ENCODE assay signal across 1 cellular context in the genomic region with DNA sequence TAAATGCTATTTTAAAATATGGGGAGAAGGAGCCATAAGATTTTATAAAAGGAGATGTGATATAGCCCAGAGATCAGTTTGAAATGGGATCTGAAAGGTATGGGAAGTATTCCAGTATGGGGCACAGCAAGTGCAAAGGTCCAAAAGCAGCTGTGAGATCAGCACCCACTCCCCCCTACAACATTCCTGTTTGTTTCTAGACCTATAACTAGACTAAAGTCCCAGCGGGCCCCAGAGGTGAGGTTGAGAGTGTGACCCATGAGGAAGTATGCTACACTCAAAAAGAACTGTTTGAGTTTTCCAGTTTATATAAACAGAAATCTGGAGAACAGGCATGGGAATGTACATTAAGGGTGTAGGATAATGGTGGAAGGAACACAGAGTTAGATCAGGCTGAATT.
TF ChIP-seq lines count a peak whose summit lies in the region.

No MANE protein-coding gene starts in this region.

TF ChIP-seq in HepG2, 621 proteins besides CTCF, POLR2A, EP300 and RAD21 (continued from another document and continues in another):
- TF ChIP-seq SALL1 (CRISPR knock-in tag; IDR thresholded peaks at IDR 0.05) (peak; percentile 30; the same call in 1 of the 2 replicates), ZNF670 (CRISPR knock-in tag; IDR thresholded peaks at IDR 0.05; ENCODE audit: borderline replicate concordance) (no peak), ELF3 (CRISPR knock-in tag; IDR thresholded peaks at IDR 0.05) (peak; percentile 70; the same call in 1 of the 2 replicates), CREM (IDR thresholded peaks at IDR 0.05) (no peak), CREM (CRISPR knock-in tag; IDR thresholded peaks at IDR 0.05) (no peak), ZBTB42 (CRISPR knock-in tag; IDR thresholded peaks at IDR 0.05) (no peak), ZNF615 (CRISPR knock-in tag; IDR thresholded peaks at IDR 0.05; ENCODE audit: borderline replicate concordance) (no peak), RELA (CRISPR knock-in tag; IDR thresholded peaks at IDR 0.05) (no peak), HNF4A (CRISPR knock-in tag; IDR thresholded peaks at IDR 0.05) (peak; percentile 84), SCMH1 (CRISPR knock-in tag; IDR thresholded peaks at IDR 0.05; ENCODE audit: borderline replicate concordance) (no peak), EHMT2 (IDR thresholded peaks at IDR 0.05; ENCODE audit: borderline replicate concordance, low read depth, low read length) (peak; percentile 29; the same call in 1 of the 2 replicates), NR2F1 (CRISPR knock-in tag; IDR thresholded peaks at IDR 0.05) (peak in 1 of 2 experiments; percentile 56; a peak in 1 of 4 replicates), HNF4G (IDR thresholded peaks at IDR 0.05; ENCODE audit: borderline replicate concordance, low read depth, low read length) (peak; percentile 55), HNF4G (CRISPR knock-in tag; IDR thresholded peaks at IDR 0.05; ENCODE audit: borderline replicate concordance, low read depth) (peak; percentile 24; the same call in 1 of the 2 replicates), CREB1 (IDR thresholded peaks at IDR 0.05) (no peak), CREB1 (CRISPR knock-in tag; IDR thresholded peaks at IDR 0.05) (peak; percentile 39; the same call in 1 of the 2 replicates), RXRB (CRISPR knock-in tag; IDR thresholded peaks at IDR 0.05; ENCODE audit: borderline replicate concordance) (peak; percentile 33; the same call in 1 of the 2 replicates), CHD2 (IDR thresholded peaks at IDR 0.05; ENCODE audit: low read depth, low read length) (no peak), ZNF441 (CRISPR knock-in tag; IDR thresholded peaks at IDR 0.05; ENCODE audit: borderline replicate concordance) (no peak), ZNF530 (CRISPR knock-in tag; IDR thresholded peaks at IDR 0.05; ENCODE audit: low read depth) (no peak), SAP130 (CRISPR knock-in tag; IDR thresholded peaks at IDR 0.05; ENCODE audit: low read depth) (peak; percentile 14; the same call in 1 of the 2 replicates), ZNF644 (CRISPR knock-in tag; IDR thresholded peaks at IDR 0.05; ENCODE audit: low read depth) (peak; percentile 86), PRMT3 (CRISPR knock-in tag; IDR thresholded peaks at IDR 0.05; ENCODE audit: borderline replicate concordance, low read depth) (no peak), ZMYM4 (CRISPR knock-in tag; IDR thresholded peaks at IDR 0.05) (peak; percentile 94), FOXK2 (IDR thresholded peaks at IDR 0.05) (no peak), ASH2L (IDR thresholded peaks at IDR 0.05; ENCODE audit: insufficient read length, low read depth, low read length) (peak; percentile 35), ZNF589 (CRISPR knock-in tag; conservative IDR thresholded peaks at IDR 0.05) (no peak), ZBTB20 (CRISPR knock-in tag; IDR thresholded peaks at IDR 0.05; ENCODE audit: borderline replicate concordance, low read depth) (no peak)
- TF ChIP-seq, protein P1, sequence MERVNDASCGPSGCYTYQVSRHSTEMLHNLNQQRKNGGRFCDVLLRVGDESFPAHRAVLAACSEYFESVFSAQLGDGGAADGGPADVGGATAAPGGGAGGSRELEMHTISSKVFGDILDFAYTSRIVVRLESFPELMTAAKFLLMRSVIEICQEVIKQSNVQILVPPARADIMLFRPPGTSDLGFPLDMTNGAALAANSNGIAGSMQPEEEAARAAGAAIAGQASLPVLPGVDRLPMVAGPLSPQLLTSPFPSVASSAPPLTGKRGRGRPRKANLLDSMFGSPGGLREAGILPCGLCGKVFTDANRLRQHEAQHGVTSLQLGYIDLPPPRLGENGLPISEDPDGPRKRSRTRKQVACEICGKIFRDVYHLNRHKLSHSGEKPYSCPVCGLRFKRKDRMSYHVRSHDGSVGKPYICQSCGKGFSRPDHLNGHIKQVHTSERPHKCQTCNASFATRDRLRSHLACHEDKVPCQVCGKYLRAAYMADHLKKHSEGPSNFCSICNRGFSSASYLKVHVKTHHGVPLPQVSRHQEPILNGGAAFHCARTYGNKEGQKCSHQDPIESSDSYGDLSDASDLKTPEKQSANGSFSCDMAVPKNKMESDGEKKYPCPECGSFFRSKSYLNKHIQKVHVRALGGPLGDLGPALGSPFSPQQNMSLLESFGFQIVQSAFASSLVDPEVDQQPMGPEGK (CRISPR knock-in tag; IDR thresholded peaks at IDR 0.05), result peak; percentile 46; the same call in 1 of the 2 replicates
- TF ChIP-seq, protein P2, sequence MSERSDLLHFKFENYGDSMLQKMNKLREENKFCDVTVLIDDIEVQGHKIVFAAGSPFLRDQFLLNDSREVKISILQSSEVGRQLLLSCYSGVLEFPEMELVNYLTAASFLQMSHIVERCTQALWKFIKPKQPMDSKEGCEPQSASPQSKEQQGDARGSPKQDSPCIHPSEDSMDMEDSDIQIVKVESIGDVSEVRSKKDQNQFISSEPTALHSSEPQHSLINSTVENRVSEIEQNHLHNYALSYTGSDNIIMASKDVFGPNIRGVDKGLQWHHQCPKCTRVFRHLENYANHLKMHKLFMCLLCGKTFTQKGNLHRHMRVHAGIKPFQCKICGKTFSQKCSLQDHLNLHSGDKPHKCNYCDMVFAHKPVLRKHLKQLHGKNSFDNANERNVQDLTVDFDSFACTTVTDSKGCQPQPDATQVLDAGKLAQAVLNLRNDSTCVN (CRISPR knock-in tag; IDR thresholded peaks at IDR 0.05; ENCODE audit: borderline replicate concordance), result peak; percentile 96
- TF ChIP-seq, protein P3, sequence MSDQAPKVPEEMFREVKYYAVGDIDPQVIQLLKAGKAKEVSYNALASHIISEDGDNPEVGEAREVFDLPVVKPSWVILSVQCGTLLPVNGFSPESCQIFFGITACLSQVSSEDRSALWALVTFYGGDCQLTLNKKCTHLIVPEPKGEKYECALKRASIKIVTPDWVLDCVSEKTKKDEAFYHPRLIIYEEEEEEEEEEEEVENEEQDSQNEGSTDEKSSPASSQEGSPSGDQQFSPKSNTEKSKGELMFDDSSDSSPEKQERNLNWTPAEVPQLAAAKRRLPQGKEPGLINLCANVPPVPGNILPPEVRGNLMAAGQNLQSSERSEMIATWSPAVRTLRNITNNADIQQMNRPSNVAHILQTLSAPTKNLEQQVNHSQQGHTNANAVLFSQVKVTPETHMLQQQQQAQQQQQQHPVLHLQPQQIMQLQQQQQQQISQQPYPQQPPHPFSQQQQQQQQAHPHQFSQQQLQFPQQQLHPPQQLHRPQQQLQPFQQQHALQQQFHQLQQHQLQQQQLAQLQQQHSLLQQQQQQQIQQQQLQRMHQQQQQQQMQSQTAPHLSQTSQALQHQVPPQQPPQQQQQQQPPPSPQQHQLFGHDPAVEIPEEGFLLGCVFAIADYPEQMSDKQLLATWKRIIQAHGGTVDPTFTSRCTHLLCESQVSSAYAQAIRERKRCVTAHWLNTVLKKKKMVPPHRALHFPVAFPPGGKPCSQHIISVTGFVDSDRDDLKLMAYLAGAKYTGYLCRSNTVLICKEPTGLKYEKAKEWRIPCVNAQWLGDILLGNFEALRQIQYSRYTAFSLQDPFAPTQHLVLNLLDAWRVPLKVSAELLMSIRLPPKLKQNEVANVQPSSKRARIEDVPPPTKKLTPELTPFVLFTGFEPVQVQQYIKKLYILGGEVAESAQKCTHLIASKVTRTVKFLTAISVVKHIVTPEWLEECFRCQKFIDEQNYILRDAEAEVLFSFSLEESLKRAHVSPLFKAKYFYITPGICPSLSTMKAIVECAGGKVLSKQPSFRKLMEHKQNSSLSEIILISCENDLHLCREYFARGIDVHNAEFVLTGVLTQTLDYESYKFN (CRISPR knock-in tag; conservative IDR thresholded peaks at IDR 0.05), result peak; percentile 80
- TF ChIP-seq, protein P4, sequence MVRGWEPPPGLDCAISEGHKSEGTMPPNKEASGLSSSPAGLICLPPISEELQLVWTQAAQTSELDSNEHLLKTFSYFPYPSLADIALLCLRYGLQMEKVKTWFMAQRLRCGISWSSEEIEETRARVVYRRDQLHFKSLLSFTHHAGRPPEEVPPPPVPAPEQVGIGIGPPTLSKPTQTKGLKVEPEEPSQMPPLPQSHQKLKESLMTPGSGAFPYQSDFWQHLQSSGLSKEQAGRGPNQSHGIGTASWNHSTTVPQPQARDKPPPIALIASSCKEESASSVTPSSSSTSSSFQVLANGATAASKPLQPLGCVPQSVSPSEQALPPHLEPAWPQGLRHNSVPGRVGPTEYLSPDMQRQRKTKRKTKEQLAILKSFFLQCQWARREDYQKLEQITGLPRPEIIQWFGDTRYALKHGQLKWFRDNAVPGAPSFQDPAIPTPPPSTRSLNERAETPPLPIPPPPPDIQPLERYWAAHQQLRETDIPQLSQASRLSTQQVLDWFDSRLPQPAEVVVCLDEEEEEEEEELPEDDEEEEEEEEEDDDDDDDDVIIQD (CRISPR knock-in tag; IDR thresholded peaks at IDR 0.05; ENCODE audit: low read depth), result peak; percentile 99; the same call in 1 of the 2 replicates
- TF ChIP-seq, protein P5, sequence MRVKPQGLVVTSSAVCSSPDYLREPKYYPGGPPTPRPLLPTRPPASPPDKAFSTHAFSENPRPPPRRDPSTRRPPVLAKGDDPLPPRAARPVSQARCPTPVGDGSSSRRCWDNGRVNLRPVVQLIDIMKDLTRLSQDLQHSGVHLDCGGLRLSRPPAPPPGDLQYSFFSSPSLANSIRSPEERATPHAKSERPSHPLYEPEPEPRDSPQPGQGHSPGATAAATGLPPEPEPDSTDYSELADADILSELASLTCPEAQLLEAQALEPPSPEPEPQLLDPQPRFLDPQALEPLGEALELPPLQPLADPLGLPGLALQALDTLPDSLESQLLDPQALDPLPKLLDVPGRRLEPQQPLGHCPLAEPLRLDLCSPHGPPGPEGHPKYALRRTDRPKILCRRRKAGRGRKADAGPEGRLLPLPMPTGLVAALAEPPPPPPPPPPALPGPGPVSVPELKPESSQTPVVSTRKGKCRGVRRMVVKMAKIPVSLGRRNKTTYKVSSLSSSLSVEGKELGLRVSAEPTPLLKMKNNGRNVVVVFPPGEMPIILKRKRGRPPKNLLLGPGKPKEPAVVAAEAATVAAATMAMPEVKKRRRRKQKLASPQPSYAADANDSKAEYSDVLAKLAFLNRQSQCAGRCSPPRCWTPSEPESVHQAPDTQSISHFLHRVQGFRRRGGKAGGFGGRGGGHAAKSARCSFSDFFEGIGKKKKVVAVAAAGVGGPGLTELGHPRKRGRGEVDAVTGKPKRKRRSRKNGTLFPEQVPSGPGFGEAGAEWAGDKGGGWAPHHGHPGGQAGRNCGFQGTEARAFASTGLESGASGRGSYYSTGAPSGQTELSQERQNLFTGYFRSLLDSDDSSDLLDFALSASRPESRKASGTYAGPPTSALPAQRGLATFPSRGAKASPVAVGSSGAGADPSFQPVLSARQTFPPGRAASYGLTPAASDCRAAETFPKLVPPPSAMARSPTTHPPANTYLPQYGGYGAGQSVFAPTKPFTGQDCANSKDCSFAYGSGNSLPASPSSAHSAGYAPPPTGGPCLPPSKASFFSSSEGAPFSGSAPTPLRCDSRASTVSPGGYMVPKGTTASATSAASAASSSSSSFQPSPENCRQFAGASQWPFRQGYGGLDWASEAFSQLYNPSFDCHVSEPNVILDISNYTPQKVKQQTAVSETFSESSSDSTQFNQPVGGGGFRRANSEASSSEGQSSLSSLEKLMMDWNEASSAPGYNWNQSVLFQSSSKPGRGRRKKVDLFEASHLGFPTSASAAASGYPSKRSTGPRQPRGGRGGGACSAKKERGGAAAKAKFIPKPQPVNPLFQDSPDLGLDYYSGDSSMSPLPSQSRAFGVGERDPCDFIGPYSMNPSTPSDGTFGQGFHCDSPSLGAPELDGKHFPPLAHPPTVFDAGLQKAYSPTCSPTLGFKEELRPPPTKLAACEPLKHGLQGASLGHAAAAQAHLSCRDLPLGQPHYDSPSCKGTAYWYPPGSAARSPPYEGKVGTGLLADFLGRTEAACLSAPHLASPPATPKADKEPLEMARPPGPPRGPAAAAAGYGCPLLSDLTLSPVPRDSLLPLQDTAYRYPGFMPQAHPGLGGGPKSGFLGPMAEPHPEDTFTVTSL (CRISPR knock-in tag; IDR thresholded peaks at IDR 0.05; ENCODE audit: borderline replicate concordance), result peak; percentile 38; the same call in 1 of the 2 replicates
- TF ChIP-seq, protein P6, sequence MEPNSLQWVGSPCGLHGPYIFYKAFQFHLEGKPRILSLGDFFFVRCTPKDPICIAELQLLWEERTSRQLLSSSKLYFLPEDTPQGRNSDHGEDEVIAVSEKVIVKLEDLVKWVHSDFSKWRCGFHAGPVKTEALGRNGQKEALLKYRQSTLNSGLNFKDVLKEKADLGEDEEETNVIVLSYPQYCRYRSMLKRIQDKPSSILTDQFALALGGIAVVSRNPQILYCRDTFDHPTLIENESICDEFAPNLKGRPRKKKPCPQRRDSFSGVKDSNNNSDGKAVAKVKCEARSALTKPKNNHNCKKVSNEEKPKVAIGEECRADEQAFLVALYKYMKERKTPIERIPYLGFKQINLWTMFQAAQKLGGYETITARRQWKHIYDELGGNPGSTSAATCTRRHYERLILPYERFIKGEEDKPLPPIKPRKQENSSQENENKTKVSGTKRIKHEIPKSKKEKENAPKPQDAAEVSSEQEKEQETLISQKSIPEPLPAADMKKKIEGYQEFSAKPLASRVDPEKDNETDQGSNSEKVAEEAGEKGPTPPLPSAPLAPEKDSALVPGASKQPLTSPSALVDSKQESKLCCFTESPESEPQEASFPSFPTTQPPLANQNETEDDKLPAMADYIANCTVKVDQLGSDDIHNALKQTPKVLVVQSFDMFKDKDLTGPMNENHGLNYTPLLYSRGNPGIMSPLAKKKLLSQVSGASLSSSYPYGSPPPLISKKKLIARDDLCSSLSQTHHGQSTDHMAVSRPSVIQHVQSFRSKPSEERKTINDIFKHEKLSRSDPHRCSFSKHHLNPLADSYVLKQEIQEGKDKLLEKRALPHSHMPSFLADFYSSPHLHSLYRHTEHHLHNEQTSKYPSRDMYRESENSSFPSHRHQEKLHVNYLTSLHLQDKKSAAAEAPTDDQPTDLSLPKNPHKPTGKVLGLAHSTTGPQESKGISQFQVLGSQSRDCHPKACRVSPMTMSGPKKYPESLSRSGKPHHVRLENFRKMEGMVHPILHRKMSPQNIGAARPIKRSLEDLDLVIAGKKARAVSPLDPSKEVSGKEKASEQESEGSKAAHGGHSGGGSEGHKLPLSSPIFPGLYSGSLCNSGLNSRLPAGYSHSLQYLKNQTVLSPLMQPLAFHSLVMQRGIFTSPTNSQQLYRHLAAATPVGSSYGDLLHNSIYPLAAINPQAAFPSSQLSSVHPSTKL (CRISPR knock-in tag; IDR thresholded peaks at IDR 0.05), result peak; percentile 49
- TF ChIP-seq, protein P7, sequence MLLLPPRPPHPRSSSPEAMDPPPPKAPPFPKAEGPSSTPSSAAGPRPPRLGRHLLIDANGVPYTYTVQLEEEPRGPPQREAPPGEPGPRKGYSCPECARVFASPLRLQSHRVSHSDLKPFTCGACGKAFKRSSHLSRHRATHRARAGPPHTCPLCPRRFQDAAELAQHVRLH (CRISPR knock-in tag; IDR thresholded peaks at IDR 0.05; ENCODE audit: borderline replicate concordance, low read depth), result no peak
- TF ChIP-seq, protein P8, sequence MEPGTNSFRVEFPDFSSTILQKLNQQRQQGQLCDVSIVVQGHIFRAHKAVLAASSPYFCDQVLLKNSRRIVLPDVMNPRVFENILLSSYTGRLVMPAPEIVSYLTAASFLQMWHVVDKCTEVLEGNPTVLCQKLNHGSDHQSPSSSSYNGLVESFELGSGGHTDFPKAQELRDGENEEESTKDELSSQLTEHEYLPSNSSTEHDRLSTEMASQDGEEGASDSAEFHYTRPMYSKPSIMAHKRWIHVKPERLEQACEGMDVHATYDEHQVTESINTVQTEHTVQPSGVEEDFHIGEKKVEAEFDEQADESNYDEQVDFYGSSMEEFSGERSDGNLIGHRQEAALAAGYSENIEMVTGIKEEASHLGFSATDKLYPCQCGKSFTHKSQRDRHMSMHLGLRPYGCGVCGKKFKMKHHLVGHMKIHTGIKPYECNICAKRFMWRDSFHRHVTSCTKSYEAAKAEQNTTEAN (CRISPR knock-in tag; conservative IDR thresholded peaks at IDR 0.05), result no peak
